ENCODE assay signal across 8 cellular contexts in the genomic region with DNA sequence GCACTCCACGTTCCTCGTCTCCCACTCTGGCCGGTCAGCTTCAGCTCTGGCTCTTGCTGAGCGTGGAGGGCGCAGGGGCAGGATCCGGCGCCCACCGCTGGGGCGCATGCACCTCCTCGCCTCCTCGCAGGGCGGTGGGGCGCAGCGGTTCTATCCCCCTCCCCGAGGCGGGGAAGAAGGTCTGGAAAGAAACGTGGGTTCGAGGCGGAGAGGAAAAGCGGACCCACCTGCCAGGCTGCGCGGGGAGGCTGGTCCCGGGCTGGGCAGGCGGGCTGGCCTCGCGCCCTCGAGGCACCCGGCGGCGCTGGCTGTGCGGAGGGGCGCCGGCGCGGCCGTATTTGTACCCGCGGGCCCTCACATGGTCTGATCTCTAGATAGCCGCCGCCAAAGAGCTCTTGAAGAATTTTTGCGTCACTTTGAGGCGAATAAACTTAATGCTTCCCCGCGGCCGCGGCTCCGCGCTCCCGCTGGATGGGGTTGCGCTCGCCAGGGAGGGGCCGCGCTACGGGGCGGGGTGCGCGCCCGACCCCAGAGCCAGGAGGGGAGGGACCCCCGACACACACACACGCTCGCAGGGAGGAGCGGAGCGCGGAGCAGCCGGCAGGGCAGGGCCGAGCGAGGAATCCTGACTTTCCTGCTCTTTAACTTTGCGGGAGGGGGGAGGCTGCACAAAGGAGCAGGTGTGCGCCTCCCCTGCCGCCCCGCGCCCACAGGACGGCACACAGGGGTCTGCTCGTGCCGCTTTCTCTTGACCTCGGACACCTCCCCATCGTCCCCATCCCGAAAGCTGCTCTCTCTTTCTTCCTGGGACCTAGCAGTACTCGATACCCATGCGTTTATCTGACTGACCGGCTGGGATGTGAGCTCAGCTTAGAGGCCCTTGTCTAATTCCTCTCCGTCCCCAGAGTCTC. TPM values are rescaled to one million over a fixed set of nuclear protein-coding genes. Genes with fewer than 3 reads are reported as not detected.
DNase-seq lines count a peak whose midpoint lies in the region; ATAC-seq and TF ChIP-seq lines count a peak whose summit lies in the region.

Gene SLC6A4, minus strand, starts transcription at position 312 of the 911 bp plus-strand sequence. CDS start 13,739 bp downstream, outside the sequence.

- H3K9me2 ChIP-seq in GM23248 (ENCODE audit: insufficient read depth): no peaks in the 10 kb centered on the region

- 0 out of 2 replicates have a peak within 1 kb of the TSS, but pooled peaks have one; percentile 6 for H3K9ac ChIP-seq in GM23248

- peaks cover 12% of the 10 kb centered on the region for H3K4me1 ChIP-seq in GM23248 (ENCODE audit: insufficient read depth)
- peaks cover 0 to 34% (median 28%) of the 10 kb centered on the region in 4 donors for H3K4me1 ChIP-seq in tibial artery

- no peaks in the 10 kb centered on the region for H3K9me3 ChIP-seq in GM23248 (ENCODE audit: low read depth)
- H3K9me3 ChIP-seq in tibial artery: no peaks in the 10 kb centered on the region

- H3K4me2 ChIP-seq in GM23248 (ENCODE audit: unreplicated experiment): peak within 1 kb of the TSS; percentile 86

- H3K27me3 ChIP-seq in GM23248 (replicated peaks; ENCODE audit: insufficient read depth) (peaks cover 39% of the 10 kb centered on the region), tibial artery (peaks cover 0 to 56% of the 10 kb centered on the region in 2 donors)

- DNase-seq in AG08395 (ENCODE audit: low spot score) (peak; percentile 25), GM23248 (peak; percentile 64), left lobe of liver (ENCODE audit: low spot score) (no peak), tibial artery (no peak), globus pallidus (ENCODE audit: low spot score) (no peak)
- no peak for DNase-seq in effector CD8-positive, alpha-beta T cell (lab: John Stamatoyannopoulos, UW)

- peak within 1 kb of the TSS; percentile 81 to 89 (median 85) for H3K4me3 Mint-ChIP-seq in brain

- intact Hi-C loops in tibial artery (cut with DNase I; ENCODE audit: low total_unique reads): no loop called here

- no peaks in the 10 kb centered on the region for H3K36me3 Mint-ChIP-seq in brain

- 5 to 6% methylated on average over 72 to 81 of the region's 82 CpGs for WGBS in GM23248 (ENCODE audit: low coverage in 1 of 2, low lambda C conversion rate in 2 of 2, missing lambda C conversion rate in 2 of 2), 2 experiments

- H3K4me3 ChIP-seq in GM23248: peak within 1 kb of the TSS; percentile 68
- H3K4me3 ChIP-seq in tibial artery: peak within 1 kb of the TSS; percentile 34 to 55

- no peaks in the 10 kb centered on the region for H3K79me2 ChIP-seq in GM23248 (ENCODE audit: insufficient read depth)

- H3F3A ChIP-seq in GM23248 (ENCODE audit: insufficient read depth): no peaks in the 10 kb centered on the region

- peaks cover 87% of the 10 kb centered on the region for H3K27me3 Mint-ChIP-seq in brain

- H3K27ac ChIP-seq in GM23248: no peak within 1 kb of the TSS
- no peak within 1 kb of the TSS for H3K27ac ChIP-seq in tibial artery

- ATAC-seq in left lobe of liver: peak; percentile 35
- no peak for ATAC-seq in HG02970 (IDR thresholded peaks at IDR 0.05; ENCODE audit: low FRiP score, unreplicated experiment)

- H4K20me1 ChIP-seq in GM23248 (ENCODE audit: insufficient read depth): no peaks in the 10 kb centered on the region

- peaks cover 0 to 3% (median 0%) of the 10 kb centered on the region in 5 experiments for H3K9me3 Mint-ChIP-seq in brain

- H3K36me3 ChIP-seq in GM23248 (ENCODE audit: low read depth): no peaks in the 10 kb centered on the region
- no peaks in the 10 kb centered on the region for H3K36me3 ChIP-seq in tibial artery

- no peak for TF ChIP-seq CTCF in brain (conservative IDR thresholded peaks at IDR 0.05)
- no peak for TF ChIP-seq CTCF in tibial artery (IDR thresholded peaks at IDR 0.05)

- peak within 1 kb of the TSS in 1 of 5 experiments; percentile 26 for H3K27ac Mint-ChIP-seq in brain

- peak within 1 kb of the TSS; percentile 66 for H2AFZ ChIP-seq in GM23248

- in situ Hi-C loops in GM23248 (cut with MboI): no loop called here

- H3K4me1 Mint-ChIP-seq in brain: peaks cover 34% of the 10 kb centered on the region

RNA-seq across cellular contexts. Expression of gene SLC6A4, which starts in this region (rescaled TPM):
- total RNA-seq in GM23248 (2014; rRNA removed; shearing (Covaris generic)): not detected in 2 replicates
- polyA plus RNA-seq in GM23248 (2016; fragmentation: Nextera tagmentation; extraction: Ambion mirVana) (0.03 and 0.05 TPM in 2 replicates), brain (ENCODE audit: insufficient read depth, low read depth, low replicate concordance) (0.32 TPM)
- 0.13 TPM for total RNA-seq in left lobe of liver

Comparison
In these comparisons a context has a peak if more than half of its experiments do, and no peak if none do; other contexts are left out.
1. Peak in DNase-seq, H3K4me3 ChIP-seq, H3K9ac ChIP-seq and H3K4me2 ChIP-seq in GM23248; RNA of the gene not detected or under 1 TPM.
2. Peak in ATAC-seq in left lobe of liver; RNA of the gene not detected or under 1 TPM.